Comparison of ENCODE assay signal across 12 cellular contexts in genomic region chr2:160390544-160391258, GRCh38.
DNase-seq lines count a peak whose midpoint lies in the region; ATAC-seq, FAIRE-seq and TF ChIP-seq lines count a peak whose summit lies in the region.
"Had no signal": no experiment of that assay in that cellular context is flagged by ENCODE, and none has a peak within 500 bp of the region (broad histone marks: within the 10 kb centered on the region; RNA-seq: fewer than 3 reads in every experiment).

No MANE protein-coding gene starts in this region.

- H3K4me3 Mint-ChIP-seq in mesothelial cell of epicardium: no peak overlapping the region

- no peak for TF ChIP-seq EP300 in A549 (IDR thresholded peaks at IDR 0.05)

- H3K27me3 ChIP-seq in ascending aorta: no peaks in the 10 kb centered on the region

- H3K4me1 Mint-ChIP-seq in mesothelial cell of epicardium: peaks cover 40% of the 10 kb centered on the region

- H3K27ac Mint-ChIP-seq in mesothelial cell of epicardium: peak overlapping the region; percentile 34

- FAIRE-seq in A549 (lab: Jason Lieb, UNC) (no peak), H54 (lab: Jason Lieb, UNC) (peak; percentile 15), urothelium cell line (lab: Jason Lieb, UNC) (no peak)
- FAIRE-seq: frontal cortex had no signal

- H3K4me1 ChIP-seq in A549: peaks cover 92% of the 10 kb centered on the region
- H3K4me1 ChIP-seq in ascending aorta: peaks cover 13 to 50% of the 10 kb centered on the region in 2 donors

- H3K27ac ChIP-seq in A549: peak overlapping the region; percentile 74 to 88; a peak in 5 of 6 replicates
- H3K27ac ChIP-seq in ascending aorta: peak overlapping the region; percentile 83 to 93

- CTCF ChIA-PET in A549 (lab: Yijun Ruan, JAX): interaction anchor here (1.3 to 1.8 kb wide), 2 partner anchors 14 to 581 kb away, joined by 4 to 7 read pairs; no protein-coding TSS in a partner anchor

- POLR2A ChIA-PET in A549 (lab: Yijun Ruan, JAX): interaction anchor here (0.6 to 0.7 kb wide), 2 partner anchors 13 to 38 kb away, joined by 3 to 5 read pairs; no protein-coding TSS in a partner anchor

- no peak for TF ChIP-seq CTCF in A549 (IDR thresholded peaks at IDR 0.05)
- TF ChIP-seq CTCF in ascending aorta (IDR thresholded peaks at IDR 0.05): no peak
- TF ChIP-seq CTCF in mesothelial cell of epicardium (IDR thresholded peaks at IDR 0.05; ENCODE audit: unreplicated experiment): no peak

- ATAC-seq in A549 (no peak), GM21529 (IDR thresholded peaks at IDR 0.05; ENCODE audit: unreplicated experiment) (no peak), HG03095 (IDR thresholded peaks at IDR 0.05; ENCODE audit: unreplicated experiment) (no peak)
- ATAC-seq: mucosa of descending colon had no signal

- peaks cover 4% of the 10 kb centered on the region for H3K36me3 Mint-ChIP-seq in mesothelial cell of epicardium

- H3K4me2 ChIP-seq in A549: peak overlapping the region; percentile 78

- no peak for TF ChIP-seq POLR2A in A549 (IDR thresholded peaks at IDR 0.05; ENCODE audit: low read length)
- no peak for TF ChIP-seq POLR2A in H54 (IDR thresholded peaks at IDR 0.05; ENCODE audit: low read depth, low read length)

- no peaks in the 10 kb centered on the region for H3K36me3 ChIP-seq in ascending aorta
- H3K36me3 ChIP-seq: HAP-1 had no signal

- 75% methylated on average over 6 of the region's 6 CpGs for WGBS in A549 (ENCODE audit: missing lambda C conversion rate)

- intact Hi-C loops in ascending aorta (cut with DNase I): no loop called here

- no peaks in the 10 kb centered on the region for H3K27me3 Mint-ChIP-seq in mesothelial cell of epicardium (ENCODE audit: low read depth)

- TF ChIP-seq RAD21 in A549 (conservative IDR thresholded peaks at IDR 0.05 in 1 of 2, IDR thresholded peaks at IDR 0.05 in 1 of 2): no peak

- DNase-seq in A549 (ENCODE audit: low read depth in 1 of 2, low spot score in 1 of 2) (no peak), H54 (ENCODE audit: insufficient read length, low spot score) (no peak), ascending aorta (ENCODE audit: low spot score in 2 of 2) (no peak), mesothelial cell of epicardium (ENCODE audit: low spot score in 2 of 2, unreplicated experiment in 2 of 2) (no peak), HuH-7.5 (ENCODE audit: low spot score) (no peak), urothelium cell line (ENCODE audit: low spot score) (no peak)
- DNase-seq: mucosa of descending colon, NCI-H1694 treated with DMSO at 0.1 percent for 48 hours had no signal

- H3K9me3 ChIP-seq in A549 (no peaks in the 10 kb centered on the region), ascending aorta (no peaks in the 10 kb centered on the region)
- H3K9me3 ChIP-seq: HAP-1, mucosa of descending colon had no signal

- no peaks in the 10 kb centered on the region for H3K9me3 Mint-ChIP-seq in mesothelial cell of epicardium

- no peak overlapping the region for H3K4me3 ChIP-seq in A549
- no peak overlapping the region for H3K4me3 ChIP-seq in ascending aorta
- H3K4me3 ChIP-seq: HAP-1, mucosa of descending colon had no signal

TF ChIP-seq in A549, 52 proteins besides CTCF, POLR2A, EP300 and RAD21:
- TF ChIP-seq RCOR1 (IDR thresholded peaks at IDR 0.05; ENCODE audit: low read depth, low read length) (no peak), FOXS1 (CRISPR knock-in tag; IDR thresholded peaks at IDR 0.05) (no peak), CBX2 (IDR thresholded peaks at IDR 0.05; ENCODE audit: borderline replicate concordance, low read depth) (no peak), MAFK (IDR thresholded peaks at IDR 0.05; ENCODE audit: partially characterized antibody) (no peak), TP53 (CRISPR knock-in tag; IDR thresholded peaks at IDR 0.05) (no peak), BHLHE40 (IDR thresholded peaks at IDR 0.05; ENCODE audit: low read depth, low read length) (no peak), BCL3 (IDR thresholded peaks at IDR 0.05) (no peak), EHMT2 (IDR thresholded peaks at IDR 0.05; ENCODE audit: low read depth) (no peak), SMC3 (IDR thresholded peaks at IDR 0.05) (no peak), CBX8 (IDR thresholded peaks at IDR 0.05) (no peak), ZSCAN20 (CRISPR knock-in tag; IDR thresholded peaks at IDR 0.05) (no peak), RFX5 (IDR thresholded peaks at IDR 0.05) (no peak), CEBPB (IDR thresholded peaks at IDR 0.05) (no peak)
- TF ChIP-seq, protein P1, sequence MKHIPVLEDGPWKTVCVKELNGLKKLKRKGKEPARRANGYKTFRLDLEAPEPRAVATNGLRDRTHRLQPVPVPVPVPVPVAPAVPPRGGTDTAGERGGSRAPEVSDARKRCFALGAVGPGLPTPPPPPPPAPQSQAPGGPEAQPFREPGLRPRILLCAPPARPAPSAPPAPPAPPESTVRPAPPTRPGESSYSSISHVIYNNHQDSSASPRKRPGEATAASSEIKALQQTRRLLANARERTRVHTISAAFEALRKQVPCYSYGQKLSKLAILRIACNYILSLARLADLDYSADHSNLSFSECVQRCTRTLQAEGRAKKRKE (CRISPR knock-in tag; IDR thresholded peaks at IDR 0.05; ENCODE audit: low read depth): no peak
- TF ChIP-seq, protein P2, sequence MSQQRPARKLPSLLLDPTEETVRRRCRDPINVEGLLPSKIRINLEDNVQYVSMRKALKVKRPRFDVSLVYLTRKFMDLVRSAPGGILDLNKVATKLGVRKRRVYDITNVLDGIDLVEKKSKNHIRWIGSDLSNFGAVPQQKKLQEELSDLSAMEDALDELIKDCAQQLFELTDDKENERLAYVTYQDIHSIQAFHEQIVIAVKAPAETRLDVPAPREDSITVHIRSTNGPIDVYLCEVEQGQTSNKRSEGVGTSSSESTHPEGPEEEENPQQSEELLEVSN (IDR thresholded peaks at IDR 0.05; ENCODE audit: borderline replicate concordance, low read depth): no peak
